In the genomic region with DNA sequence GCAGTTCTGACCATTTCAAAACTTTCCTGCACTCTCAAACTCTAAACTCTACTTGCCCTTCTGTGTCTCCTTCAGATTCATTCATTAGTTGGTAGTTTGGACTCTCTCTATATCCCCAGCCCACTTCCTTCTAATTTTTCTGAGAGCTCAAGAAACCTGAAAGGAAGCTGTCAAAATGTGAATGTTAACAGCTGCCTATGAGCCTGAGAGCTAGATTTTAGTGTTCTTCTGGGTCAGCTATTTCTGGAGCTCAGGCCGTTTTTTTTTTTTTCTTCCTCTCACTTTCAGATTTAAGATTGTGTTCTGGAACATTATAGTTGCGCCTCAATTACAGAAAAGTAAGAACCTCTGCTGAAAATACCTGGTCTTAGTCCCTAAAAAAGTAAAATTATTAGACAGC, we compare ENCODE assay signal across 8 cellular contexts.
DNase-seq lines count a peak whose midpoint lies in the region; ATAC-seq lines count a peak whose summit lies in the region.

No MANE protein-coding gene starts in this region.

- no peak overlapping the region for H3K27ac Mint-ChIP-seq in activated naive CD4-positive, alpha-beta T cell treated with anti-CD3 and anti-CD28 coated beads, Interleukin-2, amount 10 ng/mL, durations not matched to agents 7 days and 5 days

- H3K4me3 Mint-ChIP-seq in activated naive CD4-positive, alpha-beta T cell treated with anti-CD3 and anti-CD28 coated beads, Interleukin-2, amount 10 ng/mL, durations not matched to agents 7 days and 5 days, result no peak overlapping the region

- peak; percentile 12 for DNase-seq in NOMO-1 treated with DMSO at 0.1 percent for 48 hours (lab: John Stamatoyannopoulos, UW; ENCODE audit: unreplicated experiment)
- DNase-seq in NOMO-1 treated with dmso at 0.1 percent for 144 hours (lab: John Stamatoyannopoulos, UW; ENCODE audit: unreplicated experiment), result no peak
- peak; percentile 18 for DNase-seq in amniotic epithelial cell (ENCODE audit: low read depth)
- DNase-seq in activated naive CD4-positive, alpha-beta T cell treated with anti-CD3 and anti-CD28 coated beads, Interleukin-2, amount 10 ng/mL, durations not matched to agents 7 days and 5 days, result no peak
- no peak for DNase-seq in mucosa of gallbladder (ENCODE audit: low spot score)
- no peak for DNase-seq in NCI-H774 (lab: John Stamatoyannopoulos, UW)

- peak; percentile 94 for ATAC-seq in HG02885 (IDR thresholded peaks at IDR 0.05; ENCODE audit: poor library complexity, unreplicated experiment)

- peak overlapping the region; percentile 43 for H3K27ac ChIP-seq in subcutaneous abdominal adipose tissue (ENCODE audit: low read depth, low read length)

- no peak overlapping the region for H3K4me3 ChIP-seq in subcutaneous abdominal adipose tissue (ENCODE audit: low read depth in 1 of 5, low read length in 5 of 5)

- CTCF ChIA-PET in activated naive CD4-positive, alpha-beta T cell treated with anti-CD3 and anti-CD28 coated beads, Interleukin-2, amount 10 ng/mL, durations not matched to agents 7 days and 5 days (lab: Charles Lee), result no interaction called here

- H3K36me3 Mint-ChIP-seq in activated naive CD4-positive, alpha-beta T cell treated with anti-CD3 and anti-CD28 coated beads, Interleukin-2, amount 10 ng/mL, durations not matched to agents 7 days and 5 days, result peaks cover 33% of the 10 kb centered on the region

- peaks cover 12% of the 10 kb centered on the region for H3K4me1 Mint-ChIP-seq in activated naive CD4-positive, alpha-beta T cell treated with anti-CD3 and anti-CD28 coated beads, Interleukin-2, amount 10 ng/mL, durations not matched to agents 7 days and 5 days

- no peak overlapping the region for H3K9ac ChIP-seq in subcutaneous abdominal adipose tissue (ENCODE audit: low read length in 5 of 5)

- peaks cover 17 to 38% (median 22%) of the 10 kb centered on the region in 5 donors for H3K36me3 ChIP-seq in subcutaneous abdominal adipose tissue (ENCODE audit: control insufficient read depth in 5 of 5, insufficient read depth in 5 of 5, low read length in 5 of 5)

- no peaks in the 10 kb centered on the region for H3K9me3 ChIP-seq in subcutaneous abdominal adipose tissue (ENCODE audit: control insufficient read depth in 5 of 5, low read length in 5 of 5)

- H3K27me3 Mint-ChIP-seq in activated naive CD4-positive, alpha-beta T cell treated with anti-CD3 and anti-CD28 coated beads, Interleukin-2, amount 10 ng/mL, durations not matched to agents 7 days and 5 days, result no peaks in the 10 kb centered on the region

- no peaks in the 10 kb centered on the region for H3K9me3 Mint-ChIP-seq in activated naive CD4-positive, alpha-beta T cell treated with anti-CD3 and anti-CD28 coated beads, Interleukin-2, amount 10 ng/mL, durations not matched to agents 7 days and 5 days

- H3K4me1 ChIP-seq in subcutaneous abdominal adipose tissue (ENCODE audit: control insufficient read depth in 5 of 5, insufficient read depth in 5 of 5, low read length in 5 of 5), result peaks cover 2 to 67% (median 40%) of the 10 kb centered on the region in 5 donors

- H3K27me3 ChIP-seq in subcutaneous abdominal adipose tissue (ENCODE audit: control insufficient read depth in 5 of 5, insufficient read depth in 4 of 5, low read length in 5 of 5), result no peaks in the 10 kb centered on the region

Comparison
In these comparisons a context has a peak if more than half of its experiments do, and no peak if none do; other contexts are left out.
1. DNase-seq: peak in NOMO-1 treated with DMSO at 0.1 percent for 48 hours (single experiment) and amniotic epithelial cell (single experiment); none in NOMO-1 treated with dmso at 0.1 percent for 144 hours (single experiment), activated naive CD4-positive, alpha-beta T cell treated with anti-CD3 and anti-CD28 coated beads, Interleukin-2, amount 10 ng/mL, durations not matched to agents 7 days and 5 days (single experiment), mucosa of gallbladder (single experiment) and NCI-H774 (single experiment).